ENCODE assay signal across 8 cellular contexts in genomic region chr17:40110457-40110856, GRCh38. TPM values are rescaled to one million over a fixed set of nuclear protein-coding genes. Genes with fewer than 3 reads are reported as not detected.
DNase-seq lines count a peak whose midpoint lies in the region; ATAC-seq and TF ChIP-seq lines count a peak whose summit lies in the region.

No MANE protein-coding gene starts in this region.

- H2BK15ac ChIP-seq in mesenchymal stem cell (ENCODE audit: low read depth, poor library complexity, severe bottlenecking) = no peak overlapping the region

- peaks cover 75% of the 10 kb centered on the region for H3K4me1 Mint-ChIP-seq in activated CD8-positive, alpha-beta T cell treated with anti-CD3 and anti-CD28 coated beads for 36 hours (ENCODE audit: low read depth)
- peaks cover 85% of the 10 kb centered on the region for H3K4me1 Mint-ChIP-seq in activated CD8-positive, alpha-beta T cell treated with anti-CD3 and anti-CD28 coated beads, Interleukin-2, amount 10 ng/mL, durations not matched to agents 7 days and 5 days (ENCODE audit: low read depth)
- peaks cover 73% of the 10 kb centered on the region for H3K4me1 Mint-ChIP-seq in central memory CD8-positive, alpha-beta T cell

- H2AK5ac ChIP-seq in mesenchymal stem cell (ENCODE audit: low read length, severe bottlenecking) = peak overlapping the region; percentile 51

- no peak for ATAC-seq in activated CD8-positive, alpha-beta T cell treated with anti-CD3 and anti-CD28 coated beads for 36 hours
- no peak for ATAC-seq in activated CD8-positive, alpha-beta T cell treated with anti-CD3 and anti-CD28 coated beads, Interleukin-2, amount 10 ng/mL, durations not matched to agents 7 days and 5 days
- ATAC-seq in central memory CD8-positive, alpha-beta T cell (replicated peaks; ENCODE audit: extremely low read depth, poor library complexity, severe bottlenecking) = no peak

- H3K14ac ChIP-seq in mesenchymal stem cell (ENCODE audit: low read length in 2 of 2) = peak overlapping the region in 1 of 2 experiments; percentile 72

- POLR2A ChIA-PET in activated CD8-positive, alpha-beta T cell treated with anti-CD3 and anti-CD28 coated beads for 36 hours (lab: Charles Lee) = interaction anchor here (1.2 to 6.7 kb wide), 6 partner anchors 10 to 63 kb away, joined by 3 to 93 read pairs (median 14); partner anchors contain the start of genes CASC3, MSL1 and NR1D1
- POLR2A ChIA-PET in activated CD8-positive, alpha-beta T cell treated with anti-CD3 and anti-CD28 coated beads, Interleukin-2, amount 10 ng/mL, durations not matched to agents 7 days and 5 days (lab: Charles Lee) = interaction anchor here (0.8 to 4.2 kb wide), 4 partner anchors 11 to 41 kb away, joined by 3 to 53 read pairs (median 10); partner anchors contain the start of genes MSL1 and NR1D1

- no peaks in the 10 kb centered on the region for H3K36me3 ChIP-seq in mesenchymal stem cell (ENCODE audit: control insufficient read depth in 1 of 2, insufficient read depth in 2 of 2, low read depth in 1 of 2, low read length in 2 of 2)

- peak overlapping the region; percentile 85 for H3K9ac ChIP-seq in mesenchymal stem cell (ENCODE audit: low read length)

- H3K4me1 ChIP-seq in mesenchymal stem cell (ENCODE audit: control insufficient read depth, insufficient read depth, low read depth, low read length) = peaks cover 37% of the 10 kb centered on the region

- CTCF ChIA-PET in activated CD8-positive, alpha-beta T cell treated with anti-CD3 and anti-CD28 coated beads for 36 hours (lab: Charles Lee) = interaction anchor here (0.9 to 7.1 kb wide), 14 partner anchors 11 to 97 kb away, joined by 3 to 136 read pairs (median 28); partner anchors contain the start of genes CASC3, MSL1 and NR1D1
- CTCF ChIA-PET in activated CD8-positive, alpha-beta T cell treated with anti-CD3 and anti-CD28 coated beads, Interleukin-2, amount 10 ng/mL, durations not matched to agents 7 days and 5 days (lab: Charles Lee) = interaction anchor here (0.8 to 9.3 kb wide), 22 partner anchors 10 to 180 kb away, joined by 3 to 182 read pairs (median 22); partner anchors contain the start of genes CASC3, CDC6, CSF3 and MED24

- H2BK12ac ChIP-seq in mesenchymal stem cell (ENCODE audit: low read length in 2 of 2) = peak overlapping the region; percentile 72 to 87

- no peak for TF ChIP-seq CTCF in activated CD8-positive, alpha-beta T cell treated with anti-CD3 and anti-CD28 coated beads for 36 hours (IDR thresholded peaks at IDR 0.05)

- intact Hi-C loops in activated CD8-positive, alpha-beta T cell treated with anti-CD3 and anti-CD28 coated beads for 36 hours (cut with micrococcal nuclease) = loop anchor here (5.0 kb wide), 1 partner anchor 48 kb away; the partner anchor contains the start of gene THRA

- H4K8ac ChIP-seq in mesenchymal stem cell (ENCODE audit: low read length) = peak overlapping the region; percentile 14

- peak overlapping the region; percentile 21 for H2AFZ ChIP-seq in mesenchymal stem cell (ENCODE audit: low read depth, low read length)

- H3K36me3 Mint-ChIP-seq in activated CD8-positive, alpha-beta T cell treated with anti-CD3 and anti-CD28 coated beads for 36 hours (ENCODE audit: low read depth) = no peaks in the 10 kb centered on the region
- no peaks in the 10 kb centered on the region for H3K36me3 Mint-ChIP-seq in activated CD8-positive, alpha-beta T cell treated with anti-CD3 and anti-CD28 coated beads, Interleukin-2, amount 10 ng/mL, durations not matched to agents 7 days and 5 days (ENCODE audit: low read depth)
- H3K36me3 Mint-ChIP-seq in central memory CD8-positive, alpha-beta T cell (ENCODE audit: insufficient read depth) = peaks cover 9% of the 10 kb centered on the region

- 71% methylated on average over 1 of the region's 1 CpG for WGBS in mesenchymal stem cell

- H3K9me3 Mint-ChIP-seq in activated CD8-positive, alpha-beta T cell treated with anti-CD3 and anti-CD28 coated beads for 36 hours = no peaks in the 10 kb centered on the region
- H3K9me3 Mint-ChIP-seq in activated CD8-positive, alpha-beta T cell treated with anti-CD3 and anti-CD28 coated beads, Interleukin-2, amount 10 ng/mL, durations not matched to agents 7 days and 5 days (ENCODE audit: insufficient read depth) = no peaks in the 10 kb centered on the region
- H3K9me3 Mint-ChIP-seq in central memory CD8-positive, alpha-beta T cell = no peaks in the 10 kb centered on the region

- peak overlapping the region in 1 of 2 experiments; percentile 45 for H3K4me3 ChIP-seq in mesenchymal stem cell (ENCODE audit: insufficient read depth in 1 of 2, low read depth in 1 of 2, low read length in 2 of 2)

- DNase-seq in activated CD8-positive, alpha-beta T cell treated with anti-CD3 and anti-CD28 coated beads for 36 hours = no peak
- no peak for DNase-seq in activated CD8-positive, alpha-beta T cell treated with anti-CD3 and anti-CD28 coated beads, Interleukin-2, amount 10 ng/mL, durations not matched to agents 7 days and 5 days
- DNase-seq in central memory CD8-positive, alpha-beta T cell (ENCODE audit: low spot score in 2 of 2) = no peak
- DNase-seq in mesenchymal stem cell (peak; percentile 22), amygdala (lab: John Stamatoyannopoulos, UW) (no peak), H4 (ENCODE audit: low spot score) (no peak), NCI-H2171 (lab: John Stamatoyannopoulos, UW) (no peak)

- H2BK5ac ChIP-seq in mesenchymal stem cell (ENCODE audit: low read depth, low read length, poor library complexity, severe bottlenecking) = no peak overlapping the region

- no peak overlapping the region for H3K4me3 Mint-ChIP-seq in activated CD8-positive, alpha-beta T cell treated with anti-CD3 and anti-CD28 coated beads for 36 hours
- H3K4me3 Mint-ChIP-seq in activated CD8-positive, alpha-beta T cell treated with anti-CD3 and anti-CD28 coated beads, Interleukin-2, amount 10 ng/mL, durations not matched to agents 7 days and 5 days = no peak overlapping the region
- peak overlapping the region; percentile 58 for H3K4me3 Mint-ChIP-seq in central memory CD8-positive, alpha-beta T cell

- H3K9me3 ChIP-seq in mesenchymal stem cell (ENCODE audit: control insufficient read depth, low read length) = no peaks in the 10 kb centered on the region

- H4K91ac ChIP-seq in mesenchymal stem cell (ENCODE audit: low read length) = peak overlapping the region; percentile 62

- H3K27me3 Mint-ChIP-seq in activated CD8-positive, alpha-beta T cell treated with anti-CD3 and anti-CD28 coated beads for 36 hours = no peaks in the 10 kb centered on the region
- no peaks in the 10 kb centered on the region for H3K27me3 Mint-ChIP-seq in activated CD8-positive, alpha-beta T cell treated with anti-CD3 and anti-CD28 coated beads, Interleukin-2, amount 10 ng/mL, durations not matched to agents 7 days and 5 days (ENCODE audit: low read depth)
- H3K27me3 Mint-ChIP-seq in central memory CD8-positive, alpha-beta T cell = no peaks in the 10 kb centered on the region

- H3K27ac ChIP-seq in mesenchymal stem cell (ENCODE audit: low read length, poor library complexity, severe bottlenecking) (no peak overlapping the region), temporal lobe (ENCODE audit: low read depth, low read length) (peak overlapping the region; percentile 87)

- no peaks in the 10 kb centered on the region for H3K27me3 ChIP-seq in mesenchymal stem cell (ENCODE audit: control insufficient read depth in 1 of 2, insufficient read depth in 1 of 2, low read length in 2 of 2)

- no peak overlapping the region for H3K23ac ChIP-seq in mesenchymal stem cell (ENCODE audit: low read length in 2 of 2)

- H3K18ac ChIP-seq in mesenchymal stem cell (ENCODE audit: low read depth in 1 of 2, low read length in 2 of 2) = peak overlapping the region; percentile 85 to 90

- H3K4me2 ChIP-seq in mesenchymal stem cell (ENCODE audit: low read length, poor library complexity, severe bottlenecking) = no peak overlapping the region

- H3K79me1 ChIP-seq in mesenchymal stem cell (replicated peaks; ENCODE audit: low read length, poor library complexity, severe bottlenecking) = peaks cover 2% of the 10 kb centered on the region

- peak overlapping the region; percentile 90 for H3K27ac Mint-ChIP-seq in activated CD8-positive, alpha-beta T cell treated with anti-CD3 and anti-CD28 coated beads for 36 hours
- no peak overlapping the region for H3K27ac Mint-ChIP-seq in activated CD8-positive, alpha-beta T cell treated with anti-CD3 and anti-CD28 coated beads, Interleukin-2, amount 10 ng/mL, durations not matched to agents 7 days and 5 days
- peak overlapping the region; percentile 32 for H3K27ac Mint-ChIP-seq in central memory CD8-positive, alpha-beta T cell (ENCODE audit: low read depth)

- H3K4ac ChIP-seq in mesenchymal stem cell (ENCODE audit: low read depth in 1 of 2, low read length in 2 of 2) = peak overlapping the region; percentile 52 to 92

- H2BK120ac ChIP-seq in mesenchymal stem cell (ENCODE audit: low read depth, low read length) = peak overlapping the region; percentile 82

RNA-seq across cellular contexts. Expression of gene NR1D1, which starts 10.1 kb away (rescaled TPM):
- 1 to 10 TPM; 6.0 to 6.5 TPM for total RNA-seq in activated CD8-positive, alpha-beta T cell treated with anti-CD3 and anti-CD28 coated beads for 36 hours
- total RNA-seq in activated CD8-positive, alpha-beta T cell treated with anti-CD3 and anti-CD28 coated beads, Interleukin-2, amount 10 ng/mL, durations not matched to agents 7 days and 5 days = 1 to 10 TPM; 4.1 to 4.9 TPM
- polyA plus RNA-seq in mesenchymal stem cell (2013, experiment 1 of 2) = 6.1 TPM
- polyA plus RNA-seq in mesenchymal stem cell (2013, experiment 2 of 2) = 5.5 TPM
- 0.25 TPM for total RNA-seq in temporal lobe
- 0.39 and 2.2 TPM in 2 replicates for total RNA-seq in H4 (2014; rRNA removed; shearing (Covaris generic))

RNA-seq across cellular contexts. Expression of gene MSL1, which starts 11.3 kb away (rescaled TPM):
- 10 to 100 TPM; 69.0 to 70.1 TPM for total RNA-seq in activated CD8-positive, alpha-beta T cell treated with anti-CD3 and anti-CD28 coated beads for 36 hours
- 10 to 100 TPM; 80.5 to 83.2 TPM for total RNA-seq in activated CD8-positive, alpha-beta T cell treated with anti-CD3 and anti-CD28 coated beads, Interleukin-2, amount 10 ng/mL, durations not matched to agents 7 days and 5 days
- polyA plus RNA-seq in mesenchymal stem cell (2013, experiment 1 of 2) = 67.5 TPM
- polyA plus RNA-seq in mesenchymal stem cell (2013, experiment 2 of 2) = 66.9 TPM
- 81.9 TPM for total RNA-seq in temporal lobe
- total RNA-seq in H4 (2014; rRNA removed; shearing (Covaris generic)) = 38.4 and 39.1 TPM in 2 replicates

RNA-seq across cellular contexts. Expression of gene CASC3, which starts 29.9 kb away (rescaled TPM):
- 10 to 100 TPM; 75.1 to 75.6 TPM for total RNA-seq in activated CD8-positive, alpha-beta T cell treated with anti-CD3 and anti-CD28 coated beads for 36 hours
- total RNA-seq in activated CD8-positive, alpha-beta T cell treated with anti-CD3 and anti-CD28 coated beads, Interleukin-2, amount 10 ng/mL, durations not matched to agents 7 days and 5 days = 10 to 100 TPM; 66.2 to 67.7 TPM
- 35.8 TPM for polyA plus RNA-seq in mesenchymal stem cell (2013, experiment 1 of 2)
- polyA plus RNA-seq in mesenchymal stem cell (2013, experiment 2 of 2) = 33.7 TPM
- total RNA-seq in temporal lobe = 31.5 TPM
- total RNA-seq in H4 (2014; rRNA removed; shearing (Covaris generic)) = 19.5 and 19.9 TPM in 2 replicates

RNA-seq across cellular contexts. Expression of gene THRA, which starts 47.7 kb away (rescaled TPM):
- 10 to 100 TPM; 11.1 to 13.8 TPM for total RNA-seq in activated CD8-positive, alpha-beta T cell treated with anti-CD3 and anti-CD28 coated beads for 36 hours
- 1 to 10 TPM; 8.7 to 9.7 TPM for total RNA-seq in activated CD8-positive, alpha-beta T cell treated with anti-CD3 and anti-CD28 coated beads, Interleukin-2, amount 10 ng/mL, durations not matched to agents 7 days and 5 days
- 24.1 TPM for polyA plus RNA-seq in mesenchymal stem cell (2013, experiment 1 of 2)
- 23.2 TPM for polyA plus RNA-seq in mesenchymal stem cell (2013, experiment 2 of 2)
- total RNA-seq in temporal lobe = 109 TPM
- 13.6 and 16.6 TPM in 2 replicates for total RNA-seq in H4 (2014; rRNA removed; shearing (Covaris generic))

RNA-seq across cellular contexts. Expression of gene MED24, which starts 56.2 kb away (rescaled TPM):
- 10 to 100 TPM; 90.2 to 96.4 TPM for total RNA-seq in activated CD8-positive, alpha-beta T cell treated with anti-CD3 and anti-CD28 coated beads for 36 hours
- 10 to 100 TPM; 93.4 to 96.7 TPM for total RNA-seq in activated CD8-positive, alpha-beta T cell treated with anti-CD3 and anti-CD28 coated beads, Interleukin-2, amount 10 ng/mL, durations not matched to agents 7 days and 5 days
- polyA plus RNA-seq in mesenchymal stem cell (2013, experiment 1 of 2) = 35.2 TPM
- polyA plus RNA-seq in mesenchymal stem cell (2013, experiment 2 of 2) = 35.4 TPM
- 76.7 TPM for total RNA-seq in temporal lobe
- total RNA-seq in H4 (2014; rRNA removed; shearing (Covaris generic)) = 33.9 and 44.5 TPM in 2 replicates
